In genomic region chr18:80009661-80010550, GRCh38 we compare ENCODE assay signal across 1 cellular context.
TF ChIP-seq lines count a peak whose summit lies in the region.

No MANE protein-coding gene starts in this region.

TF ChIP-seq in SK-N-SH, 30 proteins besides CTCF, POLR2A, EP300 and RAD21 (continued from another document):
- peak; percentile 87 for TF ChIP-seq PBX3 (IDR thresholded peaks at IDR 0.05)
- no peak for TF ChIP-seq MXI1 (IDR thresholded peaks at IDR 0.05; ENCODE audit: low read depth, low read length)
- peak; percentile 93 for TF ChIP-seq FOSL2 (IDR thresholded peaks at IDR 0.05; ENCODE audit: borderline replicate concordance, low read depth)
- TF ChIP-seq USF2 (IDR thresholded peaks at IDR 0.05; ENCODE audit: borderline replicate concordance, low read depth, low read length): no peak
- TF ChIP-seq TEAD4 (IDR thresholded peaks at IDR 0.05; ENCODE audit: borderline replicate concordance, insufficient read depth): no peak
- TF ChIP-seq YY1 (IDR thresholded peaks at IDR 0.05; ENCODE audit: low read depth): no peak
- TF ChIP-seq RFX5 (IDR thresholded peaks at IDR 0.05; ENCODE audit: low read length): no peak
- TF ChIP-seq TCF12 (IDR thresholded peaks at IDR 0.05): peak; percentile 80
- TF ChIP-seq RXRA (IDR thresholded peaks at IDR 0.05; ENCODE audit: borderline replicate concordance, low read depth): no peak
- no peak for TF ChIP-seq ELF1 (IDR thresholded peaks at IDR 0.05)
- TF ChIP-seq USF1 (IDR thresholded peaks at IDR 0.05; ENCODE audit: borderline replicate concordance, low read depth): peak; percentile 89
- no peak for TF ChIP-seq FOXJ3 (CRISPR knock-in tag; IDR thresholded peaks at IDR 0.05)
- no peak for TF ChIP-seq GABPA (IDR thresholded peaks at IDR 0.05; ENCODE audit: low read depth)
- TF ChIP-seq NFIC (IDR thresholded peaks at IDR 0.05; ENCODE audit: borderline replicate concordance): peak; percentile 96
- no peak for TF ChIP-seq MEF2A (IDR thresholded peaks at IDR 0.05; ENCODE audit: borderline replicate concordance, low read depth)
- no peak for TF ChIP-seq TAF1 (IDR thresholded peaks at IDR 0.05; ENCODE audit: borderline replicate concordance, low read depth, low read length)
- peak; percentile 72 for TF ChIP-seq JUND (IDR thresholded peaks at IDR 0.05)
- no peak for TF ChIP-seq IRF3 (IDR thresholded peaks at IDR 0.05; ENCODE audit: low read depth, low read length)
- no peak for TF ChIP-seq SMC3 (IDR thresholded peaks at IDR 0.05; ENCODE audit: low read depth, low read length)
- TF ChIP-seq FOXM1 (IDR thresholded peaks at IDR 0.05; ENCODE audit: low read depth): no peak
- TF ChIP-seq MAX (IDR thresholded peaks at IDR 0.05; ENCODE audit: low read depth): peak; percentile 91
- TF ChIP-seq RCOR1 (IDR thresholded peaks at IDR 0.05; ENCODE audit: low read length): no peak
TF ChIP-seq in SK-N-SH: peak in this region for 8.
